18 cellular contexts compared by ENCODE assay signal in the genomic region with DNA sequence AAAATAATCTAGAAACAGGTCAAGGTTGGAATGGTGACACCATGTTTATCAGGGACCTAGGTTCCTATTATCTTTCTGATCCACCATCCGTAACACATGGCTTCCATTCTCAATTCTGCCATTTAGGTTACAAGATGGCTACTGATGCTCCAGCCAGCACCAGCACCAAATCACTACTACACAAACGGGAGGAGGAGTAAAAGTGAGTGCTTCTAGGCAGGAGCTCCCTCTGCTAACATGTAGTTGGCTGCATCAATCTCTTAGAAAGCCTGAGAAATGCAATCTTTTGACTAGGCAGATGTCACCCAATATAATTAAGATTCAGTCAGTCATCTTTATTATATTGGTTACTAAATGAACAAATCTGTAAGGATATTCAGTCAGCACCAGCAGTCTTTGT.
A peak's percentile ranks its signal among the peaks of the same experiment; 100 is the strongest.
DNase-seq lines count a peak whose midpoint lies in the region; ATAC-seq and TF ChIP-seq lines count a peak whose summit lies in the region.
"Had no signal": no experiment of that assay in that cellular context is flagged by ENCODE, and none has a peak within 500 bp of the region (broad histone marks: within the 10 kb centered on the region; RNA-seq: fewer than 3 reads in every experiment).

No MANE protein-coding gene starts in this region.

- no peak overlapping the region for H3K9ac ChIP-seq in mesenchymal stem cell (ENCODE audit: low read length)
- H3K9ac ChIP-seq: SK-N-SH had no signal

- H3K79me2 ChIP-seq in ACC112 (ENCODE audit: control insufficient read depth, insufficient read depth, low read length, unreplicated experiment): no peaks in the 10 kb centered on the region

- H3K27ac Mint-ChIP-seq in CD8-positive, alpha-beta memory T cell: peak overlapping the region; percentile 63 to 92 (median 84)
- peak overlapping the region; percentile 41 for H3K27ac Mint-ChIP-seq in activated CD8-positive, alpha-beta T cell treated with anti-CD3 and anti-CD28 coated beads for 36 hours

- H3K23ac ChIP-seq in mesenchymal stem cell (ENCODE audit: low read length in 2 of 2): no peak overlapping the region

- H2AK5ac ChIP-seq in mesenchymal stem cell (ENCODE audit: low read length, severe bottlenecking): no peak overlapping the region

- H3K36me3 ChIP-seq in ACC112 (ENCODE audit: insufficient read depth, low read length) (no peaks in the 10 kb centered on the region), mesenchymal stem cell (ENCODE audit: control insufficient read depth in 1 of 2, insufficient read depth in 2 of 2, low read depth in 1 of 2, low read length in 2 of 2) (no peaks in the 10 kb centered on the region), gastrocnemius medialis (no peaks in the 10 kb centered on the region)
- H3K36me3 ChIP-seq in CD8-positive, alpha-beta memory T cell (ENCODE audit: insufficient read depth, low read length): no peaks in the 10 kb centered on the region
- H3K36me3 ChIP-seq: tibial nerve had no signal

- H2BK12ac ChIP-seq in mesenchymal stem cell (ENCODE audit: low read length in 2 of 2): peak overlapping the region in 1 of 2 experiments; percentile 81

- POLR2A ChIA-PET in CD8-positive, alpha-beta memory T cell (lab: Charles Lee): interaction anchor here (0.6 to 3.9 kb wide), 4 partner anchors 25 to 60 kb away, joined by 3 to 21 read pairs (median 8); no protein-coding TSS in a partner anchor
- POLR2A ChIA-PET in activated CD8-positive, alpha-beta T cell treated with anti-CD3 and anti-CD28 coated beads for 36 hours (lab: Charles Lee): interaction anchor here (1.1 kb wide), 1 partner anchor 29 kb away, joined by 3 read pairs; no protein-coding TSS in a partner anchor

- peaks cover 0 to 2% (median 0%) of the 10 kb centered on the region in 5 donors for H3K9me3 Mint-ChIP-seq in CD8-positive, alpha-beta memory T cell
- H3K9me3 Mint-ChIP-seq in activated CD8-positive, alpha-beta T cell treated with anti-CD3 and anti-CD28 coated beads for 36 hours: peaks cover 6% of the 10 kb centered on the region

- H2BK5ac ChIP-seq in mesenchymal stem cell (ENCODE audit: low read depth, low read length, poor library complexity, severe bottlenecking): no peak overlapping the region

- peaks cover 27 to 46% (median 38%) of the 10 kb centered on the region in 3 donors for H3K4me1 Mint-ChIP-seq in CD8-positive, alpha-beta memory T cell
- peaks cover 39% of the 10 kb centered on the region for H3K4me1 Mint-ChIP-seq in activated CD8-positive, alpha-beta T cell treated with anti-CD3 and anti-CD28 coated beads for 36 hours (ENCODE audit: low read depth)

- 100% methylated on average over 1 of the region's 2 CpGs for WGBS in mesenchymal stem cell

- intact Hi-C loops in activated CD8-positive, alpha-beta T cell treated with anti-CD3 and anti-CD28 coated beads for 36 hours (cut with micrococcal nuclease): loop anchor here (2.0 to 5.0 kb wide), 2 partner anchors 28 to 61 kb away; no protein-coding TSS in a partner anchor
- intact Hi-C loops in gastrocnemius medialis (cut with DNase I; ENCODE audit: low total_unique reads): no loop called here

- no peaks in the 10 kb centered on the region for H3K9me3 ChIP-seq in CD8-positive, alpha-beta memory T cell (ENCODE audit: low read length)
- H3K9me3 ChIP-seq in mesenchymal stem cell (ENCODE audit: control insufficient read depth, low read length): no peaks in the 10 kb centered on the region
- H3K9me3 ChIP-seq in gastrocnemius medialis: no peaks in the 10 kb centered on the region
- H3K9me3 ChIP-seq: SK-N-SH, tibial nerve had no signal

- in situ Hi-C loops in gastrocnemius medialis (cut with MboI; ENCODE audit: low sequenced_read_pairs in 4 of 4): no loop called here

- no peak for TF ChIP-seq CTCF in activated CD8-positive, alpha-beta T cell treated with anti-CD3 and anti-CD28 coated beads for 36 hours (IDR thresholded peaks at IDR 0.05)
- TF ChIP-seq CTCF in gastrocnemius medialis (IDR thresholded peaks at IDR 0.05 in 4 of 5, conservative IDR thresholded peaks at IDR 0.05 in 1 of 5): no peak

- H4K8ac ChIP-seq in mesenchymal stem cell (ENCODE audit: low read length): no peak overlapping the region

- peaks cover 0 to 3% of the 10 kb centered on the region in 2 donors for H3K27me3 Mint-ChIP-seq in CD8-positive, alpha-beta memory T cell
- H3K27me3 Mint-ChIP-seq in activated CD8-positive, alpha-beta T cell treated with anti-CD3 and anti-CD28 coated beads for 36 hours: no peaks in the 10 kb centered on the region

- no peak for TF ChIP-seq POLR2A in gastrocnemius medialis (IDR thresholded peaks at IDR 0.05)

- H3K79me1 ChIP-seq in mesenchymal stem cell (replicated peaks; ENCODE audit: low read length, poor library complexity, severe bottlenecking): no peaks in the 10 kb centered on the region

- peaks cover 0 to 2% (median 0%) of the 10 kb centered on the region in 3 donors for H3K36me3 Mint-ChIP-seq in CD8-positive, alpha-beta memory T cell
- H3K36me3 Mint-ChIP-seq in activated CD8-positive, alpha-beta T cell treated with anti-CD3 and anti-CD28 coated beads for 36 hours (ENCODE audit: low read depth): no peaks in the 10 kb centered on the region

- H3K4me1 ChIP-seq in ACC112 (ENCODE audit: control insufficient read depth, insufficient read depth, low read length, unreplicated experiment): peaks cover 24% of the 10 kb centered on the region
- H3K4me1 ChIP-seq in CD8-positive, alpha-beta memory T cell (ENCODE audit: insufficient read depth, low read length): peaks cover 17% of the 10 kb centered on the region
- H3K4me1 ChIP-seq in mesenchymal stem cell (ENCODE audit: control insufficient read depth, insufficient read depth, low read depth, low read length): no peaks in the 10 kb centered on the region
- H3K4me1 ChIP-seq in gastrocnemius medialis: peaks cover 38 to 39% of the 10 kb centered on the region in 2 donors

- DNase-seq in CD8-positive, alpha-beta memory T cell: no peak
- no peak for DNase-seq in activated CD8-positive, alpha-beta T cell treated with anti-CD3 and anti-CD28 coated beads for 36 hours
- no peak for DNase-seq in mesenchymal stem cell
- DNase-seq in NK-92 (lab: John Stamatoyannopoulos, UW; ENCODE audit: unreplicated experiment): no peak
- DNase-seq in gastrocnemius medialis: no peak
- DNase-seq: activated CD4-positive, CD25-positive, alpha-beta regulatory T cell; activated naive CD4-positive, alpha-beta T cell; DND-41; H7; Kasumi-1; NCI-H1092 treated with DMSO at 0.1 percent for 48 hours; NCI-H2081 treated with DMSO at 0.1 percent for 48 hours; SK-N-SH; stimulated activated naive CD4-positive, alpha-beta T cell; T1000 had no signal

- H3K14ac ChIP-seq in mesenchymal stem cell (ENCODE audit: low read length in 2 of 2): no peak overlapping the region

- no peak overlapping the region for H3K4me3 ChIP-seq in ACC112 (ENCODE audit: low read depth, low read length)
- H3K4me3 ChIP-seq in CD8-positive, alpha-beta memory T cell (ENCODE audit: low read length): no peak overlapping the region
- H3K4me3 ChIP-seq in mesenchymal stem cell (ENCODE audit: insufficient read depth in 1 of 2, low read depth in 1 of 2, low read length in 2 of 2): no peak overlapping the region
- H3K4me3 ChIP-seq in gastrocnemius medialis: no peak overlapping the region
- H3K4me3 ChIP-seq: tibial nerve had no signal

- H2BK120ac ChIP-seq in mesenchymal stem cell (ENCODE audit: low read depth, low read length): no peak overlapping the region

- H3K4me2 ChIP-seq in mesenchymal stem cell (ENCODE audit: low read length, poor library complexity, severe bottlenecking): no peak overlapping the region
- H3K4me2 ChIP-seq: SK-N-SH had no signal

- H3K27ac ChIP-seq in ACC112 (ENCODE audit: low read depth, low read length): peak overlapping the region; percentile 58; the same call in 1 of the 2 replicates
- no peak overlapping the region for H3K27ac ChIP-seq in CD8-positive, alpha-beta memory T cell (ENCODE audit: low read depth, low read length)
- H3K27ac ChIP-seq in mesenchymal stem cell (ENCODE audit: low read length, poor library complexity, severe bottlenecking): no peak overlapping the region
- no peak overlapping the region for H3K27ac ChIP-seq in gastrocnemius medialis
- H3K27ac ChIP-seq: tibial nerve had no signal

- H3K4me3 Mint-ChIP-seq in CD8-positive, alpha-beta memory T cell: peak overlapping the region in 3 of 7 donors; percentile 10 to 64 (median 33)
- no peak overlapping the region for H3K4me3 Mint-ChIP-seq in activated CD8-positive, alpha-beta T cell treated with anti-CD3 and anti-CD28 coated beads for 36 hours

- no peak overlapping the region for H2BK15ac ChIP-seq in mesenchymal stem cell (ENCODE audit: low read depth, poor library complexity, severe bottlenecking)

- H3K18ac ChIP-seq in mesenchymal stem cell (ENCODE audit: low read depth in 1 of 2, low read length in 2 of 2): no peak overlapping the region

- peak overlapping the region; percentile 20 for H2AFZ ChIP-seq in ACC112 (ENCODE audit: low read length, unreplicated experiment)
- H2AFZ ChIP-seq in mesenchymal stem cell (ENCODE audit: low read depth, low read length): no peak overlapping the region

- ATAC-seq in activated CD8-positive, alpha-beta T cell treated with anti-CD3 and anti-CD28 coated beads for 36 hours: peak; percentile 14
- ATAC-seq in gastrocnemius medialis (no peak), HG03439 (IDR thresholded peaks at IDR 0.05; ENCODE audit: unreplicated experiment) (no peak)

- no peak overlapping the region for H3K4ac ChIP-seq in mesenchymal stem cell (ENCODE audit: low read depth in 1 of 2, low read length in 2 of 2)

- peak overlapping the region; percentile 34 for H4K91ac ChIP-seq in mesenchymal stem cell (ENCODE audit: low read length)

- CTCF ChIA-PET in CD8-positive, alpha-beta memory T cell (lab: Charles Lee): interaction anchor here (1.0 to 2.0 kb wide), 5 partner anchors 26 to 64 kb away, joined by 3 to 8 read pairs (median 4); no protein-coding TSS in a partner anchor
- CTCF ChIA-PET in activated CD8-positive, alpha-beta T cell treated with anti-CD3 and anti-CD28 coated beads for 36 hours (lab: Charles Lee): interaction anchor here (1.1 to 4.9 kb wide), 6 partner anchors 12 to 76 kb away, joined by 3 to 15 read pairs (median 4); no protein-coding TSS in a partner anchor

- H3K27me3 ChIP-seq in ACC112 (ENCODE audit: insufficient read depth, low read length) (no peaks in the 10 kb centered on the region), mesenchymal stem cell (ENCODE audit: control insufficient read depth in 1 of 2, insufficient read depth in 1 of 2, low read length in 2 of 2) (no peaks in the 10 kb centered on the region), gastrocnemius medialis (no peaks in the 10 kb centered on the region)
- no peaks in the 10 kb centered on the region for H3K27me3 ChIP-seq in CD8-positive, alpha-beta memory T cell (ENCODE audit: insufficient read depth, low read length, poor library complexity, severe bottlenecking)
- H3K27me3 ChIP-seq: tibial nerve had no signal
